In genomic region chr2:209613941-209614340, GRCh38 we compare ENCODE assay signal across 11 cellular contexts.
"Had no signal": no experiment of that assay in that cellular context is flagged by ENCODE, and none has a peak within 500 bp of the region (broad histone marks: within the 10 kb centered on the region; RNA-seq: fewer than 3 reads in every experiment).

No MANE protein-coding gene starts in this region.

- H3K27ac Mint-ChIP-seq: activated CD8-positive, alpha-beta T cell treated with anti-CD3 and anti-CD28 coated beads for 36 hours; activated naive CD4-positive, alpha-beta T cell treated with anti-CD3 and anti-CD28 coated beads for 36 hours; activated T-helper 1 cell treated with anti-CD3 and anti-CD28 coated beads, Interleukin-12 subunit alpha, Interleukin-12 subunit beta, Interleukin-2, Interleukin-4 antibody, amounts not matched to agents 30 ng/mL and 10 ng/mL and 1 ng/mL, durations not matched to agents 14 hours and 24 hours and 36 hours; stimulated activated naive B cell treated with anti-CD40 and anti-IgM and Interleukin-4, amounts not matched to agents 10 μg/mL and 1 μg/mL and 100 μg/mL, for 72 hours; T-cell had no signal

- H3K27ac ChIP-seq: transverse colon, WERI-Rb-1 had no signal

- H3K4me3 ChIP-seq: transverse colon had no signal

- H3K36me3 ChIP-seq: transverse colon, WERI-Rb-1 had no signal

- H3K27me3 Mint-ChIP-seq: activated CD8-positive, alpha-beta T cell treated with anti-CD3 and anti-CD28 coated beads for 36 hours had no signal

- H3K4me3 Mint-ChIP-seq: activated CD8-positive, alpha-beta T cell treated with anti-CD3 and anti-CD28 coated beads for 36 hours; activated naive CD4-positive, alpha-beta T cell treated with anti-CD3 and anti-CD28 coated beads for 36 hours; activated T-helper 1 cell treated with anti-CD3 and anti-CD28 coated beads, Interleukin-12 subunit alpha, Interleukin-12 subunit beta, Interleukin-2, Interleukin-4 antibody, amounts not matched to agents 30 ng/mL and 10 ng/mL and 1 ng/mL, durations not matched to agents 14 hours and 24 hours and 36 hours; stimulated activated naive B cell treated with anti-CD40 and anti-IgM and Interleukin-4, amounts not matched to agents 10 μg/mL and 1 μg/mL and 100 μg/mL, for 72 hours; T-cell had no signal

- H3K9me3 Mint-ChIP-seq: activated CD8-positive, alpha-beta T cell treated with anti-CD3 and anti-CD28 coated beads for 36 hours; activated naive CD4-positive, alpha-beta T cell treated with anti-CD3 and anti-CD28 coated beads for 36 hours; activated T-helper 1 cell treated with anti-CD3 and anti-CD28 coated beads, Interleukin-12 subunit alpha, Interleukin-12 subunit beta, Interleukin-2, Interleukin-4 antibody, amounts not matched to agents 30 ng/mL and 10 ng/mL and 1 ng/mL, durations not matched to agents 14 hours and 24 hours and 36 hours had no signal

- H3K4me1 ChIP-seq: transverse colon had no signal

- DNase-seq: activated CD4-positive, alpha-beta T cell treated with anti-CD3 and anti-CD28 coated beads for 4 hours; activated CD8-positive, alpha-beta memory T cell treated with anti-CD3 and anti-CD28 coated beads, Interleukin-2, amount 50 U/mL, for 4 hours; activated CD8-positive, alpha-beta T cell treated with anti-CD3 and anti-CD28 coated beads for 36 hours; activated naive CD4-positive, alpha-beta T cell treated with anti-CD3 and anti-CD28 coated beads for 36 hours; posterior cingulate gyrus; right cardiac atrium; stimulated activated naive B cell treated with anti-CD40 and anti-IgM and Interleukin-4, amounts not matched to agents 10 μg/mL and 1 μg/mL and 100 μg/mL, for 72 hours; T-cell; transverse colon; WERI-Rb-1 had no signal

- H3K27me3 ChIP-seq: transverse colon had no signal

- H3K4me1 Mint-ChIP-seq: stimulated activated naive B cell treated with anti-CD40 and anti-IgM and Interleukin-4, amounts not matched to agents 10 μg/mL and 1 μg/mL and 100 μg/mL, for 72 hours; T-cell had no signal

- ATAC-seq: activated CD8-positive, alpha-beta T cell treated with anti-CD3 and anti-CD28 coated beads for 36 hours; right cardiac atrium; stimulated activated naive B cell treated with anti-CD40 and anti-IgM and Interleukin-4, amounts not matched to agents 10 μg/mL and 1 μg/mL and 100 μg/mL, for 72 hours; T-cell had no signal

- H3K9me3 ChIP-seq: transverse colon had no signal

- H3K36me3 Mint-ChIP-seq: T-cell had no signal
